In genomic region chrX:107673933-107674479, GRCh38 we compare ENCODE assay signal across 1 cellular context.
TF ChIP-seq lines count a peak whose summit lies in the region.

No MANE protein-coding gene starts in this region.

TF ChIP-seq in GM12878, 131 proteins besides CTCF, POLR2A, EP300 and RAD21 (continued from another document and continues in another):
- TF ChIP-seq ZBTB11 (CRISPR knock-in tag; IDR thresholded peaks at IDR 0.05): no peak
- TF ChIP-seq FOXM1 (IDR thresholded peaks at IDR 0.05; ENCODE audit: low read depth, low read length): 0 out of 2 replicates have a peak, but pooled peaks have one; percentile 40
- no peak for TF ChIP-seq CBX3 (IDR thresholded peaks at IDR 0.05; ENCODE audit: borderline replicate concordance, low read depth)
- TF ChIP-seq NBN (IDR thresholded peaks at IDR 0.05): peak; percentile 17; the same call in 1 of the 2 replicates
- peak; percentile 46; the same call in 1 of the 2 replicates for TF ChIP-seq MTA2 (IDR thresholded peaks at IDR 0.05; ENCODE audit: low read depth)
- no peak for TF ChIP-seq EED (IDR thresholded peaks at IDR 0.05; ENCODE audit: low read depth)
- TF ChIP-seq SMARCA5 (IDR thresholded peaks at IDR 0.05): no peak
- TF ChIP-seq PKNOX1 (IDR thresholded peaks at IDR 0.05): peak; percentile 50; the same call in 1 of the 2 replicates
- no peak for TF ChIP-seq CBX5 (IDR thresholded peaks at IDR 0.05; ENCODE audit: low read depth)
- TF ChIP-seq MYB (IDR thresholded peaks at IDR 0.05; ENCODE audit: borderline replicate concordance, low read depth, low read length): no peak
- no peak for TF ChIP-seq ZNF592 (IDR thresholded peaks at IDR 0.05)
- TF ChIP-seq BMI1 (IDR thresholded peaks at IDR 0.05; ENCODE audit: borderline replicate concordance): peak; percentile 62; the same call in 1 of the 2 replicates
- TF ChIP-seq SPI1 (IDR thresholded peaks at IDR 0.05; ENCODE audit: borderline replicate concordance, insufficient read depth, low read depth, low read length): no peak
- 0 out of 2 replicates have a peak, but pooled peaks have one; percentile 18 for TF ChIP-seq RELB (IDR thresholded peaks at IDR 0.05; ENCODE audit: low read depth)
- TF ChIP-seq EGR1 (IDR thresholded peaks at IDR 0.05; ENCODE audit: borderline replicate concordance in 1 of 2, low read depth in 2 of 2, low read length in 2 of 2): peak in 1 of 2 experiments; percentile 63; a peak in 1 of 3 replicates
- TF ChIP-seq RB1 (IDR thresholded peaks at IDR 0.05; ENCODE audit: borderline replicate concordance): no peak
- TF ChIP-seq CHD2 (IDR thresholded peaks at IDR 0.05; ENCODE audit: borderline replicate concordance, low read depth, low read length): peak; percentile 38; the same call in 1 of the 2 replicates
- TF ChIP-seq MXI1 (IDR thresholded peaks at IDR 0.05; ENCODE audit: low read depth, low read length): peak; percentile 72
- TF ChIP-seq ATF7 (IDR thresholded peaks at IDR 0.05; ENCODE audit: low read depth): peak; percentile 24; the same call in 1 of the 2 replicates
- TF ChIP-seq CBFB (IDR thresholded peaks at IDR 0.05; ENCODE audit: low read depth): peak; percentile 92
- TF ChIP-seq NKRF (conservative IDR thresholded peaks at IDR 0.05): no peak
- TF ChIP-seq POU2F2 (IDR thresholded peaks at IDR 0.05; ENCODE audit: borderline replicate concordance, low read depth, low read length): no peak
- 0 out of 2 replicates have a peak, but pooled peaks have one; percentile 12 for TF ChIP-seq TCF3 (IDR thresholded peaks at IDR 0.05; ENCODE audit: borderline replicate concordance, insufficient read depth, low read depth, low read length)
- TF ChIP-seq PML (IDR thresholded peaks at IDR 0.05; ENCODE audit: low read length): no peak
- TF ChIP-seq RFX5 (IDR thresholded peaks at IDR 0.05; ENCODE audit: low read depth, low read length): peak; percentile 45; the same call in 1 of the 2 replicates
- peak; percentile 82 for TF ChIP-seq TBL1XR1 (IDR thresholded peaks at IDR 0.05; ENCODE audit: low read depth, low read length)
- TF ChIP-seq MEF2A (IDR thresholded peaks at IDR 0.05; ENCODE audit: insufficient read depth, low read depth, low read length): 0 out of 2 replicates have a peak, but pooled peaks have one; percentile 48
- TF ChIP-seq HDAC2 (IDR thresholded peaks at IDR 0.05): no peak
- TF ChIP-seq BHLHE40 (IDR thresholded peaks at IDR 0.05; ENCODE audit: borderline replicate concordance in 1 of 2, low read depth in 2 of 2, low read length in 1 of 2): peak; percentile 37 to 74; a peak in 2 of 4 replicates
- TF ChIP-seq ELK1 (IDR thresholded peaks at IDR 0.05; ENCODE audit: low read depth, low read length): no peak
- no peak for TF ChIP-seq POLR2AphosphoS5 (IDR thresholded peaks at IDR 0.05; ENCODE audit: low read length)
- TF ChIP-seq HDGF (IDR thresholded peaks at IDR 0.05): no peak
- 0 out of 2 replicates have a peak, but pooled peaks have one; percentile 27 for TF ChIP-seq ESRRA (IDR thresholded peaks at IDR 0.05; ENCODE audit: low read length)
- 0 out of 2 replicates have a peak, but pooled peaks have one; percentile 11 for TF ChIP-seq JUND (IDR thresholded peaks at IDR 0.05; ENCODE audit: low read depth, low read length)
- peak; percentile 12 for TF ChIP-seq SP1 (IDR thresholded peaks at IDR 0.05; ENCODE audit: low read depth, low read length)
- TF ChIP-seq ZNF384 (IDR thresholded peaks at IDR 0.05; ENCODE audit: borderline replicate concordance, low read depth, low read length): peak; percentile 62
- TF ChIP-seq LARP7 (IDR thresholded peaks at IDR 0.05): no peak
- no peak for TF ChIP-seq STAT3 (IDR thresholded peaks at IDR 0.05; ENCODE audit: low read depth, low read length)
- peak; percentile 97 for TF ChIP-seq RUNX3 (IDR thresholded peaks at IDR 0.05; ENCODE audit: low read length)
- TF ChIP-seq MLLT1 (IDR thresholded peaks at IDR 0.05): peak; percentile 86
- TF ChIP-seq E2F8 (IDR thresholded peaks at IDR 0.05; ENCODE audit: low read depth, partially characterized antibody): no peak
- TF ChIP-seq BCL3 (IDR thresholded peaks at IDR 0.05; ENCODE audit: borderline replicate concordance, insufficient read depth, low read depth, low read length, poor library complexity, severe bottlenecking): peak; percentile 66
